In the genomic region with DNA sequence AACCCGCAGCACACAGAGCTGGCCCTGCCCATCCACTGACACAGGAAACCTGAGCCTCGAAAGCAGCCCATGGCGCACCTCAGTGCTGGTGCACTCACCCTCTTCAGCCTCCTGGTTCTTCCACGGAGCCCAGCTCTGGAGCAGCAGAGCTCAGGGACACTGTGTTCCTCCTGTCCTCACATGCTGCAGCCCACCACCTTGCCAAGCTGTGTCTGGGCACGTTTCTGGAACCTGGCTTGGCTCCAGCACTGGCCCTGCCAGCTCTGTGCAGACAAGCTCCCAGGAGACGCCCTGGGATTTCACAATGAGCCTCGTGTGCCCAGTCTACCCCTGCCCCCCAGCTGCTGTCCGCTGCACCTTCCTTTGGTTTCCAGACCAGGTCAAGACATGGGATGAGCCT, we compare ENCODE assay signal across 12 cellular contexts.
A peak's percentile ranks its signal among the peaks of the same experiment; 100 is the strongest.
DNase-seq lines count a peak whose midpoint lies in the region; ATAC-seq and TF ChIP-seq lines count a peak whose summit lies in the region.
"Had no signal": no experiment of that assay in that cellular context is flagged by ENCODE, and none has a peak within 500 bp of the region (broad histone marks: within the 10 kb centered on the region; RNA-seq: fewer than 3 reads in every experiment).

No MANE protein-coding gene starts in this region.

- TF ChIP-seq CTCF in chondrocyte (IDR thresholded peaks at IDR 0.05): no peak

- no peak for ATAC-seq in HG02759 (IDR thresholded peaks at IDR 0.05; ENCODE audit: unreplicated experiment)
- ATAC-seq in GM21447 (IDR thresholded peaks at IDR 0.05; ENCODE audit: unreplicated experiment): no peak
- ATAC-seq: activated CD8-positive, alpha-beta T cell treated with anti-CD3 and anti-CD28 coated beads for 36 hours; stimulated activated effector memory CD8-positive, alpha-beta T cell treated with anti-CD3 and anti-CD28 coated beads, Interleukin-12 subunit alpha, Interleukin-12 subunit beta, amount 100 ng/mL, for 72 hours had no signal

- H3K27me3 Mint-ChIP-seq in chondrocyte (ENCODE audit: low read depth): no peaks in the 10 kb centered on the region

- peak; percentile 51 for DNase-seq in Ammon's horn (ENCODE audit: low spot score)
- peak; percentile 89 for DNase-seq in NCI-H1105 treated with DMSO at 0.1 percent for 48 hours (lab: John Stamatoyannopoulos, UW)
- no peak for DNase-seq in chondrocyte (ENCODE audit: low spot score)
- peak; percentile 28 for DNase-seq in medulla oblongata (ENCODE audit: extremely low spot score)
- DNase-seq in retina: no peak
- no peak for DNase-seq in HuH-7.5 (ENCODE audit: low spot score)
- DNase-seq: activated CD8-positive, alpha-beta T cell treated with anti-CD3 and anti-CD28 coated beads for 36 hours; CD4-positive, alpha-beta memory T cell had no signal

- no peak overlapping the region for H3K4me3 Mint-ChIP-seq in chondrocyte (ENCODE audit: unreplicated experiment)
- H3K4me3 Mint-ChIP-seq: activated CD8-positive, alpha-beta T cell treated with anti-CD3 and anti-CD28 coated beads for 36 hours; CD4-positive, alpha-beta memory T cell; IgD-negative memory B cell; stimulated activated effector memory CD8-positive, alpha-beta T cell treated with anti-CD3 and anti-CD28 coated beads, Interleukin-12 subunit alpha, Interleukin-12 subunit beta, amount 100 ng/mL, for 72 hours had no signal

- H3K27ac Mint-ChIP-seq in chondrocyte (ENCODE audit: unreplicated experiment): peak overlapping the region; percentile 76
- H3K27ac Mint-ChIP-seq: activated CD8-positive, alpha-beta T cell treated with anti-CD3 and anti-CD28 coated beads for 36 hours; CD4-positive, alpha-beta memory T cell; IgD-negative memory B cell; stimulated activated effector memory CD8-positive, alpha-beta T cell treated with anti-CD3 and anti-CD28 coated beads, Interleukin-12 subunit alpha, Interleukin-12 subunit beta, amount 100 ng/mL, for 72 hours had no signal

- H3K36me3 Mint-ChIP-seq in chondrocyte (ENCODE audit: low read depth): peaks cover 1% of the 10 kb centered on the region
- H3K36me3 Mint-ChIP-seq: CD4-positive, alpha-beta memory T cell; IgD-negative memory B cell; stimulated activated effector memory CD8-positive, alpha-beta T cell treated with anti-CD3 and anti-CD28 coated beads, Interleukin-12 subunit alpha, Interleukin-12 subunit beta, amount 100 ng/mL, for 72 hours had no signal

- H3K4me1 Mint-ChIP-seq in chondrocyte (ENCODE audit: low read depth): peaks cover 42% of the 10 kb centered on the region
- H3K4me1 Mint-ChIP-seq: CD4-positive, alpha-beta memory T cell; stimulated activated effector memory CD8-positive, alpha-beta T cell treated with anti-CD3 and anti-CD28 coated beads, Interleukin-12 subunit alpha, Interleukin-12 subunit beta, amount 100 ng/mL, for 72 hours had no signal

- H3K9me3 Mint-ChIP-seq in chondrocyte (ENCODE audit: low read depth): peaks cover 14% of the 10 kb centered on the region
- H3K9me3 Mint-ChIP-seq: activated CD8-positive, alpha-beta T cell treated with anti-CD3 and anti-CD28 coated beads for 36 hours; CD4-positive, alpha-beta memory T cell; IgD-negative memory B cell; stimulated activated effector memory CD8-positive, alpha-beta T cell treated with anti-CD3 and anti-CD28 coated beads, Interleukin-12 subunit alpha, Interleukin-12 subunit beta, amount 100 ng/mL, for 72 hours had no signal

Comparison
In these comparisons a context has a peak if more than half of its experiments do, and no peak if none do; other contexts are left out.
1. DNase-seq: peak in Ammon's horn (single experiment), NCI-H1105 treated with DMSO at 0.1 percent for 48 hours (single experiment) and medulla oblongata (single experiment); none in chondrocyte (single experiment), retina (single experiment) and HuH-7.5 (single experiment).